9 cellular contexts compared by ENCODE assay signal in genomic region chr14:90381999-90382451, GRCh38. TPM values are rescaled to one million over a fixed set of nuclear protein-coding genes. Genes with fewer than 3 reads are reported as not detected.
DNase-seq lines count a peak whose midpoint lies in the region; ATAC-seq, FAIRE-seq and TF ChIP-seq lines count a peak whose summit lies in the region.
"Had no signal": no experiment of that assay in that cellular context is flagged by ENCODE, and none has a peak within 500 bp of the region (broad histone marks: within the 10 kb centered on the region; RNA-seq: fewer than 3 reads in every experiment).

No MANE protein-coding gene starts in this region.

- H3K4me3 Mint-ChIP-seq in activated CD8-positive, alpha-beta T cell treated with anti-CD3 and anti-CD28 coated beads for 36 hours: no peak overlapping the region
- H3K4me3 Mint-ChIP-seq: naive thymus-derived CD8-positive, alpha-beta T cell had no signal

- TF ChIP-seq POLR2A in GM12892 (IDR thresholded peaks at IDR 0.05; ENCODE audit: low read depth, low read length): no peak

- peak; percentile 93 for DNase-seq in DMS53 (lab: John Stamatoyannopoulos, UW)
- DNase-seq in NCI-H1092 (lab: John Stamatoyannopoulos, UW): peak; percentile 76
- peak; percentile 50 for DNase-seq in activated CD8-positive, alpha-beta T cell treated with anti-CD3 and anti-CD28 coated beads for 36 hours
- no peak for DNase-seq in right atrium auricular region (ENCODE audit: low spot score)
- DNase-seq in MV-4-11 (lab: John Stamatoyannopoulos, UW): no peak
- no peak for DNase-seq in GM12892 (ENCODE audit: insufficient read length)

- no peaks in the 10 kb centered on the region for H3K36me3 ChIP-seq in right atrium auricular region

- POLR2A ChIA-PET in activated CD8-positive, alpha-beta T cell treated with anti-CD3 and anti-CD28 coated beads for 36 hours (lab: Charles Lee): interaction anchor here (0.9 to 12.5 kb wide), 9 partner anchors 11 to 376 kb away, joined by 3 to 365 read pairs (median 3); partner anchors contain the start of genes CALM1 and NRDE2

- H3K4me3 ChIP-seq in right atrium auricular region: peak overlapping the region; percentile 41 to 68
- peak overlapping the region; percentile 52 to 74 (median 56) for H3K4me3 ChIP-seq in skin epidermis

- peaks cover 13% of the 10 kb centered on the region for H3K4me1 Mint-ChIP-seq in activated CD8-positive, alpha-beta T cell treated with anti-CD3 and anti-CD28 coated beads for 36 hours (ENCODE audit: low read depth)

- no peaks in the 10 kb centered on the region for H3K9me3 Mint-ChIP-seq in activated CD8-positive, alpha-beta T cell treated with anti-CD3 and anti-CD28 coated beads for 36 hours
- H3K9me3 Mint-ChIP-seq: naive thymus-derived CD8-positive, alpha-beta T cell had no signal

- no peak for ATAC-seq in activated CD8-positive, alpha-beta T cell treated with anti-CD3 and anti-CD28 coated beads for 36 hours
- ATAC-seq in GM19023 (IDR thresholded peaks at IDR 0.05; ENCODE audit: unreplicated experiment): no peak

- CTCF ChIA-PET in activated CD8-positive, alpha-beta T cell treated with anti-CD3 and anti-CD28 coated beads for 36 hours (lab: Charles Lee): interaction anchor here (0.7 to 4.4 kb wide), 2 partner anchors 13 to 17 kb away, joined by 3 to 33 read pairs; no protein-coding TSS in a partner anchor

- FAIRE-seq in GM12892 (lab: Jason Lieb, UNC): no peak

- H3K27ac Mint-ChIP-seq in activated CD8-positive, alpha-beta T cell treated with anti-CD3 and anti-CD28 coated beads for 36 hours: no peak overlapping the region
- H3K27ac Mint-ChIP-seq: naive thymus-derived CD8-positive, alpha-beta T cell had no signal

- no peaks in the 10 kb centered on the region for H3K27me3 Mint-ChIP-seq in activated CD8-positive, alpha-beta T cell treated with anti-CD3 and anti-CD28 coated beads for 36 hours
- H3K27me3 Mint-ChIP-seq: naive thymus-derived CD8-positive, alpha-beta T cell had no signal

- H3K9me3 ChIP-seq in right atrium auricular region: no peaks in the 10 kb centered on the region

- no peak for TF ChIP-seq CTCF in activated CD8-positive, alpha-beta T cell treated with anti-CD3 and anti-CD28 coated beads for 36 hours (IDR thresholded peaks at IDR 0.05)
- no peak for TF ChIP-seq CTCF in right atrium auricular region (IDR thresholded peaks at IDR 0.05)

- H3K36me3 Mint-ChIP-seq in activated CD8-positive, alpha-beta T cell treated with anti-CD3 and anti-CD28 coated beads for 36 hours (ENCODE audit: low read depth): no peaks in the 10 kb centered on the region
- H3K36me3 Mint-ChIP-seq: naive thymus-derived CD8-positive, alpha-beta T cell had no signal

- H3K27me3 ChIP-seq in right atrium auricular region: no peaks in the 10 kb centered on the region

- peak overlapping the region; percentile 99 to 100 for H3K27ac ChIP-seq in right atrium auricular region
- peak overlapping the region; percentile 81 to 100 (median 99) for H3K27ac ChIP-seq in skin epidermis

- peaks cover 0 to 30% of the 10 kb centered on the region in 2 donors for H3K4me1 ChIP-seq in right atrium auricular region

- intact Hi-C loops in activated CD8-positive, alpha-beta T cell treated with anti-CD3 and anti-CD28 coated beads for 36 hours (cut with micrococcal nuclease): no loop called here

RNA-seq across cellular contexts. Expression of gene CALM1, which starts 14.8 kb away (rescaled TPM):
- total RNA-seq in activated CD8-positive, alpha-beta T cell treated with anti-CD3 and anti-CD28 coated beads for 36 hours: 100 to 1,000 TPM; 365 to 373 TPM
- total RNA-seq in right atrium auricular region: 100 to 1,000 TPM; 409 to 443 TPM
- polyA plus RNA-seq in GM12892 (2012; ENCODE audit: missing spikeins): 180 TPM

RNA-seq across cellular contexts. Expression of gene NRDE2, which starts 50.3 kb away (rescaled TPM):
- total RNA-seq in activated CD8-positive, alpha-beta T cell treated with anti-CD3 and anti-CD28 coated beads for 36 hours: 10 to 100 TPM; 19.2 to 21.0 TPM
- total RNA-seq in right atrium auricular region: 1 to 10 TPM; 5.9 to 6.9 TPM
- polyA plus RNA-seq in GM12892 (2012; ENCODE audit: missing spikeins): 4.8 TPM

Comparison
In these comparisons a context has a peak if more than half of its experiments do, and no peak if none do; other contexts are left out.
1. DNase-seq: peak in DMS53 (single experiment), NCI-H1092 (single experiment) and activated CD8-positive, alpha-beta T cell treated with anti-CD3 and anti-CD28 coated beads for 36 hours (single experiment); none in right atrium auricular region (single experiment), MV-4-11 (single experiment) and GM12892 (single experiment).